In the genomic region with DNA sequence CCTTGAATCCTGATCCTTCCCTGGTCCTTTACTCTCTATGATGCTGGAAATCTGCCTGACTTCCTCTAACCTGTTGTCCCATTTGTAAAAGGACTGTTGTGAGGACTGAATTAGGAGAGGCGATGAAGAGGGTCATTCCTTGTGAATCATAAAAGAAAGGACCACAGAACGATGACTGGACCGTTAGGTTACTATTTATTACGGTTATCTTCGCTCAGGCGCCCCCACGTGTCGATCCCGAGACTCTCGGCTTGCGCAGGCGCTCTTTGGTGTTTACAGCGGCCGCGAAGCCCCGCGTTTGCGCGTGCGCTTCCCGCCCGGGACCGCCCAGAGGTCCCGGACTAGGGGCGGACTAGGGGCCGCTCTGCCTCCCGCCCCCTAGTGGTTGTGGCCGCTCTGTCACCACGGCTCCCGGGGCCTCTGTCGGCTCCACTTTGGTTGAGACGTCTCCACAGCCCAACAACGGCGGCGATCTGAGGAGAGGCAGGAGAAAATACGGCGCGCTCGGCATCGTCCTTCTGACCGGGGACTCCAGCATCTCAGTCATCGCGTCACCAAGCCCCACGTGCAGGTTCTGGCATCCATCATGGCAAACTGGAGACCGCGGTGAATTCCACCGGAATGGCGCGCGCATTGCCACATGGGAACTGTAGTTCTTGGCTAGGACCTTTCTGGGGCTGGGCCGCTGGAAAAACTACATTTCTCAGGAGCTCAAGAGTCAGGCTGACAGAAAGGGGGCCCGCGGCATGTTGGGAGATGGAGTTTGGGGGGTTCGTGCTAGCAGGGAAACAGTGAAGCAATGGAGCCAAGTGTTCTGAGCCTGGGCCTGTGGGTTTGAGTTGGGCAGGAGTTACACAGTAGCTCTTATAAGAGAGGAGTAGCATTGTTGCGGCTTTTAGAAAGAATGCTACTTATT, we compare ENCODE assay signal across 8 cellular contexts. TPM values are rescaled to one million over a fixed set of nuclear protein-coding genes. Genes with fewer than 3 reads are reported as not detected.
DNase-seq lines count a peak whose midpoint lies in the region; ATAC-seq and TF ChIP-seq lines count a peak whose summit lies in the region.

Gene STARD10 (minus strand): TSS at position 596 of the 916 bp plus-strand sequence. CDS start 12,866 bp downstream, outside the sequence.

- peak; percentile 90 for ATAC-seq in CD4-positive, alpha-beta T cell (ENCODE audit: poor library complexity)
- ATAC-seq in GM19397 (IDR thresholded peaks at IDR 0.05; ENCODE audit: unreplicated experiment) (peak; percentile 94), HG03571 (IDR thresholded peaks at IDR 0.05; ENCODE audit: unreplicated experiment) (peak; percentile 88)

- peak within 1 kb of the TSS; percentile 64 to 93 for H3K9ac ChIP-seq in liver (ENCODE audit: low read depth in 1 of 2, low read length in 2 of 2)

- no peaks in the 10 kb centered on the region for H3K27me3 Mint-ChIP-seq in CD4-positive, alpha-beta T cell

- H3K36me3 ChIP-seq in liver (ENCODE audit: control insufficient read depth in 4 of 4, insufficient read depth in 3 of 4, low read depth in 1 of 4, low read length in 3 of 4), result no peaks in the 10 kb centered on the region

- CTCF ChIA-PET in CD4-positive, alpha-beta T cell (lab: Charles Lee), result interaction anchor here (0.7 to 4.2 kb wide), 16 partner anchors 9 to 110 kb away, joined by 3 to 80 read pairs (median 4); partner anchors contain the start of gene ATG16L2

- peak within 1 kb of the TSS; percentile 99 for H3K4me3 Mint-ChIP-seq in CD4-positive, alpha-beta T cell

- TF ChIP-seq RAD21 in liver (IDR thresholded peaks at IDR 0.05), result peak; percentile 84 to 85

- H3K27ac Mint-ChIP-seq in CD4-positive, alpha-beta T cell, result peak within 1 kb of the TSS; percentile 99

- peaks cover 29% of the 10 kb centered on the region for H3K4me1 Mint-ChIP-seq in CD4-positive, alpha-beta T cell (ENCODE audit: low read depth)

- DNase-seq in CD4-positive, alpha-beta T cell, result peak; percentile 91 to 96 (median 93)
- DNase-seq in NCI-H82 (lab: John Stamatoyannopoulos, UW) (peak; percentile 95), dorsolateral prefrontal cortex (peak; percentile 94 to 99 (median 97))
- peak; percentile 93 to 94 for DNase-seq in activated CD4-positive, alpha-beta T cell treated with anti-CD3 and anti-CD28 coated beads, Interleukin-2, amount 50 U/mL, for 48 hours
- DNase-seq in stimulated activated CD4-positive, alpha-beta T cell treated with anti-CD3 and anti-CD28 coated beads, Interleukin-4, amount 100 ng/mL, for 4 hours, result peak; percentile 92 to 96

- no peaks in the 10 kb centered on the region for H3K36me3 Mint-ChIP-seq in CD4-positive, alpha-beta T cell (ENCODE audit: low read depth)

- peaks cover 7 to 38% (median 30%) of the 10 kb centered on the region in 4 donors for H3K4me1 ChIP-seq in liver (ENCODE audit: control insufficient read depth in 4 of 4, insufficient read depth in 4 of 4, low read length in 3 of 4)

- intact Hi-C loops in CD4-positive, alpha-beta T cell (cut with DNase I, micrococcal nuclease), result loop anchor here (1.0 to 10.0 kb wide), 8 partner anchors 20 to 679 kb away; partner anchors contain the start of genes ARAP1 (in 2 of the 2), ANAPC15 (in 1 of the 2) and ATG16L2 (in 1 of the 2)
- intact Hi-C loops in dorsolateral prefrontal cortex (cut with DNase I), result loop anchor here (1.0 to 2.0 kb wide), 4 partner anchors 15 to 68 kb away; partner anchors contain the start of genes ARAP1 (in 1 of the 2) and ATG16L2 (in 1 of the 2)

- TF ChIP-seq CTCF in CD4-positive, alpha-beta T cell (IDR thresholded peaks at IDR 0.05), result peak; percentile 98
- TF ChIP-seq CTCF in dorsolateral prefrontal cortex (IDR thresholded peaks at IDR 0.05 in 54 of 56, conservative IDR thresholded peaks at IDR 0.05 in 2 of 56; ENCODE audit: low read depth in 1 of 56, partially characterized antibody in 56 of 56) (peak; percentile 89 to 100 (median 99)), liver (IDR thresholded peaks at IDR 0.05; ENCODE audit: low read depth, low read length, missing input control) (peak; percentile 87)

- 2% methylated on average over 55 of the region's 55 CpGs for WGBS in liver

- H3K9me3 ChIP-seq in CD4-positive, alpha-beta T cell (ENCODE audit: control insufficient read depth, low read length), result no peaks in the 10 kb centered on the region
- H3K9me3 ChIP-seq in liver (ENCODE audit: control insufficient read depth in 4 of 4, low read length in 3 of 4), result no peaks in the 10 kb centered on the region

- H3K4me3 ChIP-seq in dorsolateral prefrontal cortex (peak within 1 kb of the TSS; percentile 45 to 90 (median 72)), liver (ENCODE audit: low read depth in 1 of 3, low read length in 3 of 3) (peak within 1 kb of the TSS; percentile 56 to 96 (median 86))

- peak within 1 kb of the TSS; percentile 99 for H3K27ac ChIP-seq in CD4-positive, alpha-beta T cell (ENCODE audit: low read depth, low read length)
- H3K27ac ChIP-seq in dorsolateral prefrontal cortex (peak within 1 kb of the TSS; percentile 92 to 100 (median 98)), liver (ENCODE audit: low read depth in 1 of 2, low read length in 2 of 2) (peak within 1 kb of the TSS; percentile 97 to 98)

- no peaks in the 10 kb centered on the region for H3K27me3 ChIP-seq in CD4-positive, alpha-beta T cell (ENCODE audit: control insufficient read depth, insufficient read depth, low read length)
- H3K27me3 ChIP-seq in dorsolateral prefrontal cortex (no peaks in the 10 kb centered on the region), liver (ENCODE audit: control insufficient read depth in 4 of 4, insufficient read depth in 4 of 4, low read length in 3 of 4) (no peaks in the 10 kb centered on the region)

- no peaks in the 10 kb centered on the region for H3K9me3 Mint-ChIP-seq in CD4-positive, alpha-beta T cell

- POLR2A ChIA-PET in CD4-positive, alpha-beta T cell (lab: Charles Lee), result interaction anchor here (0.7 to 2.9 kb wide), 12 partner anchors 12 to 349 kb away, joined by 3 to 54 read pairs (median 4); partner anchors contain the start of genes ATG16L2 and FCHSD2

TF ChIP-seq in liver, 16 proteins besides CTCF, POLR2A, EP300 and RAD21 (continues in another document):
- TF ChIP-seq SP1 (IDR thresholded peaks at IDR 0.05) (peak; percentile 69), ZBTB33 (IDR thresholded peaks at IDR 0.05) (peak; percentile 11), FOXA2 (IDR thresholded peaks at IDR 0.05) (no peak), YY1 (IDR thresholded peaks at IDR 0.05) (peak; percentile 97), NR2F2 (IDR thresholded peaks at IDR 0.05) (peak; percentile 20), HNF4G (IDR thresholded peaks at IDR 0.05) (no peak), JUND (IDR thresholded peaks at IDR 0.05) (peak in 1 of 2 donors; percentile 57), RXRA (IDR thresholded peaks at IDR 0.05) (peak; percentile 7 to 15), FOXA1 (IDR thresholded peaks at IDR 0.05) (no peak), HNF4A (conservative IDR thresholded peaks at IDR 0.05) (peak; percentile 2 to 7), GABPA (IDR thresholded peaks at IDR 0.05 in 1 of 2, conservative IDR thresholded peaks at IDR 0.05 in 1 of 2) (peak in 1 of 2 donors; percentile 23), EGR1 (IDR thresholded peaks at IDR 0.05; ENCODE audit: low read depth in 2 of 2) (no peak), TAF1 (conservative IDR thresholded peaks at IDR 0.05) (no peak), ATF3 (IDR thresholded peaks at IDR 0.05) (no peak)
- TF ChIP-seq, protein P1, sequence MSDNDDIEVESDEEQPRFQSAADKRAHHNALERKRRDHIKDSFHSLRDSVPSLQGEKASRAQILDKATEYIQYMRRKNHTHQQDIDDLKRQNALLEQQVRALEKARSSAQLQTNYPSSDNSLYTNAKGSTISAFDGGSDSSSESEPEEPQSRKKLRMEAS (IDR thresholded peaks at IDR 0.05), result peak; percentile 32

RNA-seq across cellular contexts. Expression of gene STARD10, which starts in this region (rescaled TPM):
- total RNA-seq in CD4-positive, alpha-beta T cell, result 10 to 100 TPM; 10.5 to 12.9 TPM
- total RNA-seq in dorsolateral prefrontal cortex (100 to 1,000 TPM in 2 of 120 experiments, 10 to 100 TPM in 118; 31.5 to 113 (median 51.1) TPM), liver (100 to 1,000 TPM in 1 of 2 donors, 10 to 100 TPM in 1; 70.5 to 176 TPM)
- polyA plus RNA-seq in liver, result 100 to 1,000 TPM; 287 to 328 TPM

Comparison
In these comparisons a context has a peak if more than half of its experiments do, and no peak if none do; other contexts are left out.
1. Peak in every context shown above with its lines: DNase-seq, ATAC-seq, H3K4me3 ChIP-seq and H3K27ac ChIP-seq.